Comparison of ENCODE assay signal across 1 cellular context in genomic region chr19:33796164-33797100, GRCh38.
TF ChIP-seq lines count a peak whose summit lies in the region.

Gene KCTD15 (plus strand): TSS chr19:33796870. CDS start chr19:33800455, 3,585 bp downstream.

TF ChIP-seq in GM23338, 12 proteins besides CTCF, POLR2A, EP300 and RAD21 (continued from another document):
- TF ChIP-seq EZH2 (IDR thresholded peaks at IDR 0.05; ENCODE audit: low read depth, unreplicated experiment) = no peak
- TF ChIP-seq ZNF114 (CRISPR knock-in tag; IDR thresholded peaks at IDR 0.05) = no peak
- no peak for TF ChIP-seq CREB1 (CRISPR knock-in tag; IDR thresholded peaks at IDR 0.05; ENCODE audit: low read depth)
- no peak for TF ChIP-seq STAT1 (IDR thresholded peaks at IDR 0.05; ENCODE audit: unreplicated experiment)
